Comparison of ENCODE assay signal across 20 cellular contexts in the genomic region with DNA sequence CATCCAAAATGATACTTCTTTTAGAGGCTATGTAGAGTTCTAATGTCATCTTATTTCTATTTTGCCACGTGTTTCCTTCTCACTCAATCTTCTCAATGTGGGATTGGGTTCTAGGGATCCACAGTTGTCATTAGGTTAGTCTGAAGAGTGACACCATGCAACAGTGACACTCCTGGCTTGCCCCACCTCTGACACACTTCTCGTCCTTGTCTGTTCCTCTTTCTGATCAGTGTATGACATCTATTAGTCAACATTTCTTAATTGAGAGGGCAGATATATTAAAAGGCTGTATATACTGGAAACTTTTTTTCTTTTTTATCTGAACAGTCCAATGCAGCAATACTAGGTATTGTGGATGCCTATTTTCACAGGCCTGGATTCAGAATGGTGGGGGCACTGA.
DNase-seq lines count a peak whose midpoint lies in the region; ATAC-seq and TF ChIP-seq lines count a peak whose summit lies in the region.
"Had no signal": no experiment of that assay in that cellular context is flagged by ENCODE, and none has a peak within 500 bp of the region (broad histone marks: within the 10 kb centered on the region; RNA-seq: fewer than 3 reads in every experiment).

No MANE protein-coding gene starts in this region.

- H3K23ac ChIP-seq in mesendoderm (ENCODE audit: low read length): no peak overlapping the region

- WGBS in mesendoderm (ENCODE audit: extremely low coverage, insufficient coverage, low lambda C conversion rate): no CpG with 5 or more reads among the region's 2 CpGs

- no peak overlapping the region for H4K8ac ChIP-seq in mesendoderm (ENCODE audit: low read depth, low read length)

- intact Hi-C loops in upper lobe of right lung (cut with DNase I): no loop called here

- H3K4me2 ChIP-seq in mesendoderm (ENCODE audit: low read length): no peak overlapping the region
- H3K4me2 ChIP-seq: A549; BLaER1 treated with 17β-estradiol and CSF1 and Interleukin-3, amounts not matched to agents 10 nM and 100 nM; GM23338 had no signal

- no peak overlapping the region for H3K4me3 ChIP-seq in mesendoderm (ENCODE audit: low read length)
- no peak overlapping the region for H3K4me3 ChIP-seq in upper lobe of right lung
- H3K4me3 ChIP-seq: A549; BLaER1 treated with 17β-estradiol and CSF1 and Interleukin-3, amounts not matched to agents 10 nM and 100 nM; GM23338 had no signal

- peak; percentile 40 for DNase-seq in NOMO-1 treated with DMSO at 0.1 percent for 48 hours (lab: John Stamatoyannopoulos, UW; ENCODE audit: unreplicated experiment)
- no peak for DNase-seq in NOMO-1 treated with dmso at 0.1 percent for 144 hours (lab: John Stamatoyannopoulos, UW; ENCODE audit: unreplicated experiment)
- no peak for DNase-seq in mesendoderm
- DNase-seq in upper lobe of right lung: no peak
- no peak for DNase-seq in DMS 273 treated with DMSO at 0.1 percent for 48 hours (lab: John Stamatoyannopoulos, UW)
- DNase-seq in NCI-H1105 (lab: John Stamatoyannopoulos, UW): no peak
- DNase-seq: 8988T; ACHN; AML-193; BE2C; CD4-positive, alpha-beta T cell; CD8-positive, alpha-beta memory T cell; DMS53; DMS79 treated with DMSO at 0.1 percent for 48 hours; GF-D8; H9 had no signal

- TF ChIP-seq CTCF in upper lobe of right lung (IDR thresholded peaks at IDR 0.05): no peak

- no peaks in the 10 kb centered on the region for H3K9me3 ChIP-seq in upper lobe of right lung
- H3K9me3 ChIP-seq: A549; BE2C; BLaER1 treated with 17β-estradiol and CSF1 and Interleukin-3, amounts not matched to agents 10 nM and 100 nM had no signal

- H3K18ac ChIP-seq in mesendoderm (ENCODE audit: low read length): no peak overlapping the region

- no peak overlapping the region for H2BK120ac ChIP-seq in mesendoderm (ENCODE audit: low read depth, low read length)

- H3K27ac ChIP-seq in mesendoderm (ENCODE audit: low read depth, low read length) (no peak overlapping the region), upper lobe of right lung (no peak overlapping the region)
- H3K27ac ChIP-seq: A549; BLaER1 treated with 17β-estradiol and CSF1 and Interleukin-3, amounts not matched to agents 10 nM and 100 nM had no signal

- no peaks in the 10 kb centered on the region for H3K79me1 ChIP-seq in mesendoderm (ENCODE audit: low read length)

- no peak overlapping the region for H2BK15ac ChIP-seq in mesendoderm (replicated peaks; ENCODE audit: low read depth)

- no peak overlapping the region for H4K5ac ChIP-seq in mesendoderm (ENCODE audit: low read length)

- H3K36me3 ChIP-seq in mesendoderm (ENCODE audit: control insufficient read depth, insufficient read depth, low read length): no peaks in the 10 kb centered on the region
- no peaks in the 10 kb centered on the region for H3K36me3 ChIP-seq in upper lobe of right lung
- H3K36me3 ChIP-seq: BE2C; BLaER1 treated with 17β-estradiol and CSF1 and Interleukin-3, amounts not matched to agents 10 nM and 100 nM had no signal

- H3K4me1 ChIP-seq in mesendoderm (ENCODE audit: control insufficient read depth, low read depth, low read length) (peaks cover 3% of the 10 kb centered on the region), upper lobe of right lung (no peaks in the 10 kb centered on the region)
- H3K4me1 ChIP-seq: A549; BE2C; BLaER1 treated with 17β-estradiol and CSF1 and Interleukin-3, amounts not matched to agents 10 nM and 100 nM had no signal

- no peaks in the 10 kb centered on the region for H3K27me3 ChIP-seq in mesendoderm (ENCODE audit: insufficient read depth, low read length, poor library complexity)
- no peaks in the 10 kb centered on the region for H3K27me3 ChIP-seq in upper lobe of right lung
- H3K27me3 ChIP-seq: BE2C; BLaER1 treated with 17β-estradiol and CSF1 and Interleukin-3, amounts not matched to agents 10 nM and 100 nM had no signal

- H3K79me2 ChIP-seq in mesendoderm (ENCODE audit: control insufficient read depth, insufficient read depth, low read length): no peaks in the 10 kb centered on the region

- no peak overlapping the region for H3K56ac ChIP-seq in mesendoderm (ENCODE audit: low read length)

- no peak overlapping the region for H3K9ac ChIP-seq in mesendoderm (ENCODE audit: low read length)
- H3K9ac ChIP-seq: BLaER1 treated with 17β-estradiol and CSF1 and Interleukin-3, amounts not matched to agents 10 nM and 100 nM had no signal

- no peak overlapping the region for H2AK5ac ChIP-seq in mesendoderm (ENCODE audit: low read length)

- peak; percentile 57 for ATAC-seq in upper lobe of right lung
- ATAC-seq: A549, GM23338, HCT116 had no signal

- no peak overlapping the region for H2BK5ac ChIP-seq in mesendoderm (ENCODE audit: low read length)

- H3K4ac ChIP-seq in mesendoderm (ENCODE audit: low read depth, low read length): peak overlapping the region; percentile 16
